Comparison of ENCODE assay signal across 1 cellular context in the genomic region with DNA sequence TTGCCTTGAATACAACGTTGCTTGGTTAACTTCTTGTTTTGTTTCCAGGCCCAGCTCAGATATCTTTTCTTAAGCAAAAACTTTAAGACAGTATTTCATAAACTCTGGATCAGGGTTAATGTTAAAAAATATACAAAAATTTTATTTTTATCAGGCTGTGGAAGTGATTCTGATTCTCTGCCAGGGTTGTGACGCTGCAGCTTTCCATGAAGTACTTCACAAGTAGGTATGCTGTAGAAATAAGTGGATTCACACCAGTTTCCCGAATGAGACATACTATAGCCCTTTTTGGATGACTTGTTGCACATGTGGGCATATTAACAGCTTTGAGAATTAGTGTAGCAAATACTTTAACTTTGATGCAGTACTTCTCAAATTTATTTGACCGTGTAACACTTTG.
TF ChIP-seq lines count a peak whose summit lies in the region.

No MANE protein-coding gene starts in this region.

TF ChIP-seq in IMR-90, 13 proteins besides CTCF, POLR2A, EP300 and RAD21:
- 0 out of 2 replicates have a peak, but pooled peaks have one; percentile 17 for TF ChIP-seq CEBPB (IDR thresholded peaks at IDR 0.05; ENCODE audit: low read depth, low read length)
- TF ChIP-seq, protein P1, sequence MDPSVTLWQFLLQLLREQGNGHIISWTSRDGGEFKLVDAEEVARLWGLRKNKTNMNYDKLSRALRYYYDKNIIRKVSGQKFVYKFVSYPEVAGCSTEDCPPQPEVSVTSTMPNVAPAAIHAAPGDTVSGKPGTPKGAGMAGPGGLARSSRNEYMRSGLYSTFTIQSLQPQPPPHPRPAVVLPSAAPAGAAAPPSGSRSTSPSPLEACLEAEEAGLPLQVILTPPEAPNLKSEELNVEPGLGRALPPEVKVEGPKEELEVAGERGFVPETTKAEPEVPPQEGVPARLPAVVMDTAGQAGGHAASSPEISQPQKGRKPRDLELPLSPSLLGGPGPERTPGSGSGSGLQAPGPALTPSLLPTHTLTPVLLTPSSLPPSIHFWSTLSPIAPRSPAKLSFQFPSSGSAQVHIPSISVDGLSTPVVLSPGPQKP (IDR thresholded peaks at IDR 0.05; ENCODE audit: borderline replicate concordance, low read depth, low read length) = no peak
